In genomic region chr22:47173535-47174021, GRCh38 we compare ENCODE assay signal across 30 cellular contexts.
DNase-seq lines count a peak whose midpoint lies in the region; ATAC-seq, FAIRE-seq and TF ChIP-seq lines count a peak whose summit lies in the region.
"Had no signal": no experiment of that assay in that cellular context is flagged by ENCODE, and none has a peak within 500 bp of the region (broad histone marks: within the 10 kb centered on the region; RNA-seq: fewer than 3 reads in every experiment).

No MANE protein-coding gene starts in this region.

- TF ChIP-seq POLR2A in right lobe of liver (IDR thresholded peaks at IDR 0.05) = no peak
- no peak for TF ChIP-seq POLR2A in HepG2 (IDR thresholded peaks at IDR 0.05; ENCODE audit: insufficient read depth in 1 of 2, low read depth in 2 of 2, low read length in 2 of 2)
- TF ChIP-seq POLR2A in endothelial cell of umbilical vein (IDR thresholded peaks at IDR 0.05; ENCODE audit: low read depth, low read length) = no peak

- TF ChIP-seq RAD21 in HepG2 (CRISPR knock-in tag; IDR thresholded peaks at IDR 0.05) = no peak

- H3K79me2 ChIP-seq in HepG2 (ENCODE audit: insufficient read depth, low read length) (no peaks in the 10 kb centered on the region), endothelial cell of umbilical vein (ENCODE audit: control insufficient read depth, insufficient read depth, low read length) (no peaks in the 10 kb centered on the region)

- in situ Hi-C loops in HepG2 (cut with HindIII; ENCODE audit: extremely low pct_ligation_motif_present, low pct_unique_long_range_greater_than_20kb) = no loop called here

- H3K4me1 ChIP-seq in right lobe of liver (no peaks in the 10 kb centered on the region), HepG2 (ENCODE audit: insufficient read depth, low read length) (no peaks in the 10 kb centered on the region), endothelial cell of umbilical vein (ENCODE audit: control insufficient read depth, extremely low read depth, insufficient read depth, low read length) (no peaks in the 10 kb centered on the region)
- H3K4me1 ChIP-seq: pancreas, stomach had no signal

- H3K4me2 ChIP-seq in HepG2 (ENCODE audit: low read depth, low read length) = no peak overlapping the region
- no peak overlapping the region for H3K4me2 ChIP-seq in endothelial cell of umbilical vein (ENCODE audit: insufficient read depth, low read length)
- H3K4me2 ChIP-seq: SK-N-SH had no signal

- CTCF ChIA-PET in HepG2 (lab: Yijun Ruan, JAX; ENCODE audit: low intra/inter-chr PET ratio, low total read pairs) = no interaction called here
- CTCF ChIA-PET in endothelial cell of umbilical vein (lab: Charles Lee) = interaction anchor here (0.5 to 2.1 kb wide), 2 partner anchors 328 to 353 kb away, joined by 4 to 7 read pairs; no protein-coding TSS in a partner anchor

- no peak for TF ChIP-seq CTCF in right lobe of liver (IDR thresholded peaks at IDR 0.05)
- no peak for TF ChIP-seq CTCF in HepG2 (CRISPR knock-in tag; IDR thresholded peaks at IDR 0.05)
- no peak for TF ChIP-seq CTCF in endothelial cell of umbilical vein (IDR thresholded peaks at IDR 0.05; ENCODE audit: extremely low read depth in 1 of 2, insufficient read depth in 1 of 2, low read depth in 1 of 2, low read length in 2 of 2)
- TF ChIP-seq CTCF in GM10266 (IDR thresholded peaks at IDR 0.05; ENCODE audit: control insufficient read depth, insufficient read depth, low read depth, missing control alignments) = no peak

- H4K20me1 ChIP-seq in HepG2 (ENCODE audit: insufficient read depth, low read length) = peaks cover 4% of the 10 kb centered on the region; the same call in 1 of the 2 replicates
- H4K20me1 ChIP-seq in endothelial cell of umbilical vein (replicated peaks; ENCODE audit: control insufficient read depth, extremely low read depth, insufficient read depth, low read length) = no peaks in the 10 kb centered on the region

- no peak overlapping the region for H3K27ac ChIP-seq in right lobe of liver
- H3K27ac ChIP-seq in HepG2 (ENCODE audit: extremely low read length, insufficient read depth, low read length) = no peak overlapping the region
- H3K27ac ChIP-seq in endothelial cell of umbilical vein (ENCODE audit: insufficient read depth, low read depth, low read length) = no peak overlapping the region
- H3K27ac ChIP-seq: cardiac muscle cell, pancreas, RWPE1, stomach had no signal

- H2AFZ ChIP-seq in HepG2 (ENCODE audit: low read length) (no peak overlapping the region), endothelial cell of umbilical vein (ENCODE audit: low read depth, low read length) (no peak overlapping the region)

- dilution Hi-C loops in endothelial cell of umbilical vein (cut with MboI; ENCODE audit: extremely low pct_ligation_motif_present, low sequenced_read_pairs) = no loop called here

- POLR2A ChIA-PET in HepG2 (lab: Yijun Ruan, JAX) (no interaction called here), endothelial cell of umbilical vein (lab: Charles Lee) (no interaction called here)

- ATAC-seq in right lobe of liver = no peak
- no peak for ATAC-seq in HepG2
- ATAC-seq: activated CD4-positive, alpha-beta T cell treated with anti-CD3 and anti-CD28 coated beads for 36 hours; activated CD8-positive, alpha-beta T cell treated with anti-CD3 and anti-CD28 coated beads, Interleukin-2, amount 10 ng/mL, durations not matched to agents 7 days and 5 days; naive thymus-derived CD4-positive, alpha-beta T cell; pancreas had no signal

- H3K36me3 ChIP-seq in right lobe of liver = no peaks in the 10 kb centered on the region
- H3K36me3 ChIP-seq in HepG2 (replicated peaks in 1 of 2; ENCODE audit: control insufficient read depth in 1 of 2, insufficient read depth in 2 of 2, low read length in 2 of 2) = no peaks in the 10 kb centered on the region; a peak in 3 of 5 replicates
- no peaks in the 10 kb centered on the region for H3K36me3 ChIP-seq in endothelial cell of umbilical vein (ENCODE audit: control insufficient read depth in 2 of 2, extremely low read depth in 1 of 2, insufficient read depth in 2 of 2, low read length in 2 of 2)
- H3K36me3 ChIP-seq: cardiac muscle cell had no signal

- H3K9ac ChIP-seq in HepG2 (ENCODE audit: insufficient read depth, low read depth, low read length) (no peak overlapping the region), endothelial cell of umbilical vein (replicated peaks; ENCODE audit: extremely low read depth, insufficient read depth, low read length) (no peak overlapping the region)
- H3K9ac ChIP-seq: SK-N-SH had no signal

- DNase-seq in right lobe of liver (peak; percentile 16 to 39 (median 31)), HepG2 (ENCODE audit: low spot score) (no peak), endothelial cell of umbilical vein (ENCODE audit: low read depth, low spot score) (no peak), posterior vena cava (ENCODE audit: low spot score) (peak; percentile 74), activated gamma-delta T cell (lab: John Stamatoyannopoulos, UW) (no peak), GM10266 (ENCODE audit: extremely low spot score) (no peak), dermis blood vessel endothelial cell (no peak)
- DNase-seq: activated CD4-positive, alpha-beta T cell treated with anti-CD3 and anti-CD28 coated beads for 36 hours; activated CD8-positive, alpha-beta T cell treated with anti-CD3 and anti-CD28 coated beads, Interleukin-2, amount 10 ng/mL, durations not matched to agents 7 days and 5 days; activated naive CD4-positive, alpha-beta T cell treated with anti-CD3 and anti-CD28 coated beads for 36 hours; C1 segment of cervical spinal cord; H7; hypothalamus; immature natural killer cell; IMR-90; midbrain; naive thymus-derived CD4-positive, alpha-beta T cell; NCI-H1694; NCI-H446 treated with DMSO at 0.1 percent for 48 hours; NCI-H82; SK-N-SH; stimulated activated CD4-positive, alpha-beta T cell treated with anti-CD3 and anti-CD28 coated beads, Interleukin-15, amount 100 ng/mL, for 24 hours; stomach; trophoblast cell had no signal

- no peaks in the 10 kb centered on the region for H3K9me3 ChIP-seq in right lobe of liver
- no peaks in the 10 kb centered on the region for H3K9me3 ChIP-seq in HepG2 (ENCODE audit: low read length)
- H3K9me3 ChIP-seq in endothelial cell of umbilical vein (replicated peaks; ENCODE audit: control insufficient read depth, insufficient read depth, low read length) = no peaks in the 10 kb centered on the region
- H3K9me3 ChIP-seq: Caco-2, pancreas, SK-N-SH, stomach had no signal

- H3K9me1 ChIP-seq in endothelial cell of umbilical vein (replicated peaks; ENCODE audit: control insufficient read depth, extremely low read depth, insufficient read depth, low read length) = no peaks in the 10 kb centered on the region

- BruUV-seq in HepG2 (replicated peaks; lab: Mats Ljungman, UMichigan) (no TSS peak), endothelial cell of umbilical vein (replicated peaks; lab: Mats Ljungman, UMichigan) (TSS peak; percentile 45)

- H3K4me3 ChIP-seq in right lobe of liver (no peak overlapping the region), HepG2 (replicated peaks in 1 of 3; ENCODE audit: insufficient read depth in 1 of 3, low read depth in 2 of 3, low read length in 3 of 3) (no peak overlapping the region), endothelial cell of umbilical vein (replicated peaks in 1 of 3; ENCODE audit: insufficient read depth in 1 of 3, low read depth in 1 of 3, low read length in 3 of 3) (no peak overlapping the region)
- H3K4me3 ChIP-seq: cardiac muscle cell, pancreas, stomach had no signal

- intact Hi-C loops in right lobe of liver (cut with DNase I) = no loop called here
- intact Hi-C loops in HepG2 (cut with micrococcal nuclease; ENCODE audit: unreplicated experiment) = no loop called here
- intact Hi-C loops in endothelial cell of umbilical vein (cut with micrococcal nuclease) = no loop called here
- intact Hi-C loops in posterior vena cava (cut with DNase I) = no loop called here

- no peak for TF ChIP-seq EP300 in HepG2 (IDR thresholded peaks at IDR 0.05; ENCODE audit: low read depth in 2 of 2, low read length in 2 of 2)
- no peak for TF ChIP-seq EP300 in HepG2 (CRISPR knock-in tag; IDR thresholded peaks at IDR 0.05; ENCODE audit: borderline replicate concordance)

- 80% methylated on average over 1 of the region's 17 CpGs for WGBS in right lobe of liver (ENCODE audit: insufficient coverage, low coverage, low lambda C conversion rate, missing lambda C conversion rate)
- 97% methylated on average over 12 of the region's 17 CpGs for WGBS in HepG2 (ENCODE audit: low lambda C conversion rate)

- H3K27me3 ChIP-seq in right lobe of liver (no peaks in the 10 kb centered on the region), HepG2 (ENCODE audit: control insufficient read depth in 1 of 2, insufficient read depth in 2 of 2, low read length in 2 of 2) (no peaks in the 10 kb centered on the region), endothelial cell of umbilical vein (ENCODE audit: control insufficient read depth in 2 of 2, insufficient read depth in 2 of 2, low read length in 2 of 2) (no peaks in the 10 kb centered on the region)
- H3K27me3 ChIP-seq: cardiac muscle cell, pancreas, stomach had no signal

- FAIRE-seq in HepG2 (lab: Jason Lieb, UNC) = no peak
- no peak for FAIRE-seq in endothelial cell of umbilical vein (lab: Jason Lieb, UNC)
- FAIRE-seq: G401.6, GM18507, pancreas had no signal

TF ChIP-seq in HepG2, 621 proteins besides CTCF, POLR2A, EP300 and RAD21 (continues in another document):
- TF ChIP-seq MYC (CRISPR knock-in tag; IDR thresholded peaks at IDR 0.05; ENCODE audit: borderline replicate concordance) (no peak), ZNF225 (CRISPR knock-in tag; IDR thresholded peaks at IDR 0.05) (no peak), WIZ (CRISPR knock-in tag; IDR thresholded peaks at IDR 0.05) (no peak)

TF ChIP-seq in endothelial cell of umbilical vein, 7 proteins besides CTCF, POLR2A, EP300 and RAD21:
- TF ChIP-seq FOS (IDR thresholded peaks at IDR 0.05; ENCODE audit: borderline replicate concordance, insufficient read depth, low read length) (no peak), POLR2AphosphoS5 (IDR thresholded peaks at IDR 0.05; ENCODE audit: insufficient read depth, low read depth, low read length) (no peak), MYC (IDR thresholded peaks at IDR 0.05; ENCODE audit: low read depth, low read length) (no peak), GATA2 (IDR thresholded peaks at IDR 0.05; ENCODE audit: insufficient read depth, insufficient read length, low read depth, low read length) (no peak), JUN (IDR thresholded peaks at IDR 0.05; ENCODE audit: borderline replicate concordance, insufficient read depth, insufficient read length, low read depth) (no peak), MAX (IDR thresholded peaks at IDR 0.05; ENCODE audit: insufficient read depth, insufficient read length) (no peak), EZH2 (IDR thresholded peaks at IDR 0.05; ENCODE audit: borderline replicate concordance, low read depth, low read length, severe bottlenecking) (no peak)

Comparison
In these comparisons a context has a peak if more than half of its experiments do, and no peak if none do; other contexts are left out.
1. DNase-seq: peak in right lobe of liver (3 of 3) and posterior vena cava (single experiment); none in HepG2 (single experiment), endothelial cell of umbilical vein (single experiment), activated gamma-delta T cell (single experiment), GM10266 (single experiment) and dermis blood vessel endothelial cell (single experiment).